22 cellular contexts compared by ENCODE assay signal in the genomic region with DNA sequence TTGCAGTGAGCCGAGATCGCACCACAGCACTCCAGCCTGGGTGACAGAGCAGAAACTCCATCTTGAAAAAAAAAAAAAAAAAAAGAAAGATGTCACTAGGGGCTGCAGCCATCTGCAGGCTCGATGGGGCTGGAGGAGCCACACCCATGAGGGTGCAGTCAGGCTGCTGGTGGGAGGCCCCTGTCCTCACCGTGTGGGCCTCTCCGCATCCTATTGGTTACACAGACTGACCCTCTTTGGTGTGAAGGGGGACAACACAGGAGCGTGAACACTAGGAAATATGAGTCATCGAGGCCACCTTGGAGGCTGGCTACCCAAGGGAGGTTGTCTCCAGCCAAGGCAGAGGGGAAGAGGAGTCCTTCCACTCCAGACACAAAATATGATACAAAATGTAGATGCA.
"Had no signal": no experiment of that assay in that cellular context is flagged by ENCODE, and none has a peak within 500 bp of the region (broad histone marks: within the 10 kb centered on the region; RNA-seq: fewer than 3 reads in every experiment).

No MANE protein-coding gene starts in this region.

- H3K27me3 Mint-ChIP-seq: activated CD4-positive, alpha-beta T cell treated with anti-CD3 and anti-CD28 coated beads for 36 hours; activated naive CD8-positive, alpha-beta T cell had no signal

- H3K27ac Mint-ChIP-seq: activated CD4-positive, alpha-beta memory T cell treated with anti-CD3 and anti-CD28 coated beads, Interleukin-2, amount 10 ng/mL, durations not matched to agents 7 days and 5 days; activated CD4-positive, alpha-beta T cell treated with anti-CD3 and anti-CD28 coated beads for 36 hours; activated naive CD4-positive, alpha-beta T cell treated with anti-CD3 and anti-CD28 coated beads for 36 hours; activated naive CD8-positive, alpha-beta T cell; activated T-cell treated with anti-CD3 and anti-CD28 coated beads, Interleukin-2, amount 50 U/mL, for 24 hours had no signal

- H3K9me3 Mint-ChIP-seq: activated CD4-positive, alpha-beta memory T cell treated with anti-CD3 and anti-CD28 coated beads, Interleukin-2, amount 10 ng/mL, durations not matched to agents 7 days and 5 days; activated naive CD4-positive, alpha-beta T cell treated with anti-CD3 and anti-CD28 coated beads for 36 hours; activated T-cell treated with anti-CD3 and anti-CD28 coated beads, Interleukin-2, amount 50 U/mL, for 24 hours had no signal

- DNase-seq: activated CD4-positive, alpha-beta memory T cell treated with anti-CD3 and anti-CD28 coated beads, Interleukin-2, amount 10 ng/mL, durations not matched to agents 7 days and 5 days; activated CD4-positive, alpha-beta T cell treated with anti-CD3 and anti-CD28 coated beads for 36 hours; activated CD4-positive, alpha-beta T cell treated with anti-CD3 and anti-CD28 coated beads, Interleukin-2, amount 50 U/mL, for 1 hour; activated effector memory CD4-positive, alpha-beta T cell treated with anti-CD3 and anti-CD28 coated beads, Interleukin-2, amount 50 U/mL, for 16 hours; activated naive CD4-positive, alpha-beta T cell treated with anti-CD3 and anti-CD28 coated beads for 36 hours; activated T-cell treated with anti-CD3 and anti-CD28 coated beads, Interleukin-2, amount 50 U/mL, for 24 hours; brain microvascular endothelial cell; MG63; MV-4-11; NCI-H1105; NCI-H1436; NCI-H1694 treated with DMSO at 0.1 percent for 48 hours; NCI-H2029 treated with DMSO at 0.1 percent for 48 hours; NCI-H510A treated with DMSO at 0.1 percent for 48 hours; NCI-H69; NK-92 treated with Interleukin-12 subunit alpha and Interleukin-12 subunit beta, amount 100 ng/mL, for 24 hours; OCI-M1; RPMI8226; T-helper 1 cell had no signal

- H3K4me3 Mint-ChIP-seq: activated CD4-positive, alpha-beta memory T cell treated with anti-CD3 and anti-CD28 coated beads, Interleukin-2, amount 10 ng/mL, durations not matched to agents 7 days and 5 days; activated CD4-positive, alpha-beta T cell treated with anti-CD3 and anti-CD28 coated beads for 36 hours; activated naive CD4-positive, alpha-beta T cell treated with anti-CD3 and anti-CD28 coated beads for 36 hours; activated naive CD8-positive, alpha-beta T cell; activated T-cell treated with anti-CD3 and anti-CD28 coated beads, Interleukin-2, amount 50 U/mL, for 24 hours had no signal

- H3K36me3 Mint-ChIP-seq: activated naive CD8-positive, alpha-beta T cell had no signal

- ATAC-seq: activated CD4-positive, alpha-beta T cell treated with anti-CD3 and anti-CD28 coated beads for 36 hours; Panc1; Right ventricle myocardium inferior had no signal

- H3K4me1 Mint-ChIP-seq: activated CD4-positive, alpha-beta T cell treated with anti-CD3 and anti-CD28 coated beads for 36 hours had no signal
